In the genomic region with DNA sequence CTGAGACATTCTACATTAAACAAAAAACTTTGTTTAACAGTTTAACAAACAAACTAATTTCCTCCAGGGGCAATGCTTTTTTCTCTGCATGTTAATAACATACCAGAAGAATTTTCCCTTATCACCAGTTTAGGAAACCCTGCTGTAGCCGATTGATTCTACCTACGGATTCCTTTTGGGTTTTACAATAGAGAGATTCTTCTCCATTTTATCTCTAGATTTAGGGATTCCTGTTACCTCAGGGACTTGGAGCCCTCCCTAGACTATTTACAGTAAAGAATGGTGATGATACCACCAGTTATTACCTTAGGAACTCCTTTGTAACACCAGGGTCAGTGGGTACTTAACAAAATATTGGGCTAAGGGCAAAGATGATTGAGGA, we compare ENCODE assay signal across 1 cellular context.
TF ChIP-seq lines count a peak whose summit lies in the region.

No MANE protein-coding gene starts in this region.

TF ChIP-seq in K562, 482 proteins besides CTCF, POLR2A, EP300 and RAD21:
- TF ChIP-seq RUNX1 (IDR thresholded peaks at IDR 0.05; ENCODE audit: low read depth), result no peak
- no peak for TF ChIP-seq ZNF75A (CRISPR knock-in tag; IDR thresholded peaks at IDR 0.05)
- peak; percentile 6; the same call in 1 of the 2 replicates for TF ChIP-seq ARID1B (IDR thresholded peaks at IDR 0.05)
